Comparison of ENCODE assay signal across 9 cellular contexts in the genomic region with DNA sequence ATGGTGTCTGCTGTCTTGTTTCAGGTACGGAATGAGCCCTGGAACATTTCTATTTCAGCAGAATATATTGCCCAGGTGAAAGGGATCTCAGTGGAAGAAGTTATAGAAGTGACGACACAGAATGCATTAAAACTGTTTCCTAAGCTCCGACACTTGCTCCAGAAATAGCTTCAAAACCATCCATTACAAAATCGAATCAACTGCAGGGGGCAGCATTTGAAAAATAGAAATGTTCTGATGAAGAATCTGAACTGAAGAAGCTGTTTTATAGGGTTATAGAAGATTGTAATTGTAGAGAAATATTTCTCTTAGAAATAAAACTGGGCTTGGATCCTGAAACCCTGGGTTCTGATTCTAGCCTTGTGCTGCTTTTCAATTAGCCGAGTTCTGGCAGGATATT. TPM values are rescaled to one million over a fixed set of nuclear protein-coding genes. Genes with fewer than 3 reads are reported as not detected.
DNase-seq lines count a peak whose midpoint lies in the region; ATAC-seq, FAIRE-seq and TF ChIP-seq lines count a peak whose summit lies in the region.
"Had no signal": no experiment of that assay in that cellular context is flagged by ENCODE, and none has a peak within 500 bp of the region (broad histone marks: within the 10 kb centered on the region; RNA-seq: fewer than 3 reads in every experiment).

No MANE protein-coding gene starts in this region.

- in situ Hi-C loops in K562 (cut with MboI): no loop called here

- H3K4me1 Mint-ChIP-seq in Calu3 (ENCODE audit: low read depth, unreplicated experiment): peaks cover 9% of the 10 kb centered on the region

- no peak overlapping the region for H3K4me2 ChIP-seq in K562 (ENCODE audit: insufficient read depth, low read length)

- CTCF ChIA-PET in Calu3 (lab: Charles Lee): interaction anchor here (0.6 to 1.9 kb wide), 12 partner anchors 13 to 180 kb away, joined by 3 to 19 read pairs (median 4); partner anchors contain the start of gene FLVCR1
- CTCF ChIA-PET in K562 (lab: Yijun Ruan, JAX; ENCODE audit: low intra/inter-chr PET ratio): interaction anchor here (1.4 to 1.7 kb wide), 3 partner anchors 100 to 180 kb away, joined by 4 to 15 read pairs (median 9); no protein-coding TSS in a partner anchor

- no peaks in the 10 kb centered on the region for H3K27me3 Mint-ChIP-seq in Calu3 (ENCODE audit: unreplicated experiment)

- peak; percentile 21 to 61; a peak in 3 of 4 replicates for TF ChIP-seq RAD21 in K562 (CRISPR knock-in tag; conservative IDR thresholded peaks at IDR 0.05 in 1 of 2, IDR thresholded peaks at IDR 0.05 in 1 of 2)

- POLR2A ChIA-PET in K562 (lab: Yijun Ruan, JAX): interaction anchor here (0.8 to 1.1 kb wide), 3 partner anchors 10 to 65 kb away, joined by 3 to 7 read pairs (median 3); no protein-coding TSS in a partner anchor

- H3K4me3 ChIP-seq in K562 (no peak overlapping the region), mucosa of descending colon (no peak overlapping the region), spleen (no peak overlapping the region)

- no peak overlapping the region for H3K4me3 Mint-ChIP-seq in Calu3 (ENCODE audit: low read depth, unreplicated experiment)

- no peaks in the 10 kb centered on the region for H3K4me1 ChIP-seq in K562 (replicated peaks in 1 of 2; ENCODE audit: control insufficient read depth in 2 of 2, insufficient read depth in 2 of 2, low read length in 2 of 2)
- H3K4me1 ChIP-seq in mucosa of descending colon (ENCODE audit: low read depth): peaks cover 3% of the 10 kb centered on the region
- peaks cover 0 to 20% (median 11%) of the 10 kb centered on the region in 6 donors for H3K4me1 ChIP-seq in spleen

- WGBS in K562 (ENCODE audit: insufficient coverage, low coverage, missing lambda C conversion rate): 57% methylated on average over 5 of the region's 5 CpGs
- 53 to 73% (median 56%) methylated on average over 5 of the region's 5 CpGs for WGBS in spleen, 5 donors

- TF ChIP-seq POLR2A in K562 (conservative IDR thresholded peaks at IDR 0.05) (no peak), spleen (IDR thresholded peaks at IDR 0.05) (no peak), GM18505 (IDR thresholded peaks at IDR 0.05; ENCODE audit: borderline replicate concordance, extremely low read depth, insufficient read depth, insufficient read length) (no peak)

- TF ChIP-seq CTCF in Calu3 (IDR thresholded peaks at IDR 0.05; ENCODE audit: unreplicated experiment) (peak; percentile 28), K562 (IDR thresholded peaks at IDR 0.05 in 2 of 3, conservative IDR thresholded peaks at IDR 0.05 in 1 of 3; ENCODE audit: insufficient read depth in 2 of 3, low read depth in 1 of 3, low read length in 3 of 3) (peak in 2 of 3 experiments; percentile 39 to 49; a peak in 2 of 6 replicates), mucosa of descending colon (IDR thresholded peaks at IDR 0.05) (no peak), spleen (IDR thresholded peaks at IDR 0.05 in 8 of 11, conservative IDR thresholded peaks at IDR 0.05 in 3 of 11) (peak in 5 of 11 experiments; percentile 17 to 40 (median 27))

- BruUV-seq in Calu3 (replicated peaks; lab: Mats Ljungman, UMichigan): no TSS peak
- BruUV-seq in K562 (replicated peaks; lab: Mats Ljungman, UMichigan): no TSS peak

- H3K36me3 ChIP-seq in K562 (ENCODE audit: control insufficient read depth, insufficient read depth, low read length) (no peaks in the 10 kb centered on the region), mucosa of descending colon (ENCODE audit: low read depth) (no peaks in the 10 kb centered on the region), spleen (peaks cover 0 to 52% (median 8%) of the 10 kb centered on the region in 6 donors)

- H3K79me2 ChIP-seq in K562 (ENCODE audit: control insufficient read depth, insufficient read depth, low read length): no peaks in the 10 kb centered on the region

- H4K20me1 ChIP-seq in K562 (replicated peaks; ENCODE audit: control insufficient read depth, insufficient read depth, low read length): no peaks in the 10 kb centered on the region

- H3K9me3 Mint-ChIP-seq in Calu3 (ENCODE audit: low read depth, unreplicated experiment): no peaks in the 10 kb centered on the region

- no peaks in the 10 kb centered on the region for H3K9me1 ChIP-seq in K562 (ENCODE audit: control insufficient read depth, insufficient read depth, low read length)

- no peak for FAIRE-seq in K562 (lab: Jason Lieb, UNC)

- H2AFZ ChIP-seq in K562 (ENCODE audit: low read depth, low read length): no peak overlapping the region

- no peaks in the 10 kb centered on the region for H3K27me3 ChIP-seq in K562 (ENCODE audit: control insufficient read depth in 2 of 2, insufficient read depth in 2 of 2, low read length in 2 of 2)
- H3K27me3 ChIP-seq in spleen (replicated peaks in 1 of 7): no peaks in the 10 kb centered on the region

- H3K27ac ChIP-seq in K562 (ENCODE audit: extremely low read depth, low read depth, low read length) (no peak overlapping the region), spleen (no peak overlapping the region)

- DNase-seq in Calu3 (peak; percentile 47), HT-29 (ENCODE audit: low spot score) (peak; percentile 57), K562 (ENCODE audit: extremely low read depth in 1 of 4, low spot score in 3 of 4) (peak in 1 of 4 experiments; percentile 28), mucosa of descending colon (peak in 1 of 3 donors; percentile 85), spleen (no peak), amniotic stem cell (lab: John Stamatoyannopoulos, UW) (no peak)
- DNase-seq: cortex of kidney had no signal

- H3K9ac ChIP-seq in K562 (ENCODE audit: insufficient read depth in 1 of 2, low read depth in 2 of 2, low read length in 2 of 2): no peak overlapping the region

- H3K9me3 ChIP-seq in K562 (replicated peaks; ENCODE audit: control insufficient read depth, insufficient read depth, low read depth, low read length) (no peaks in the 10 kb centered on the region), mucosa of descending colon (no peaks in the 10 kb centered on the region), spleen (no peaks in the 10 kb centered on the region)

- intact Hi-C loops in Calu3 (cut with micrococcal nuclease; ENCODE audit: unreplicated experiment): loop anchor here (1.0 to 5.0 kb wide), 4 partner anchors 44 to 197 kb away; partner anchors contain the start of gene FLVCR1
- intact Hi-C loops in K562 (cut with micrococcal nuclease): loop anchor here (2.0 kb wide), 2 partner anchors 100 to 180 kb away; no protein-coding TSS in a partner anchor
- intact Hi-C loops in mucosa of descending colon (cut with DNase I, micrococcal nuclease): loop anchor here in 1 of 2 donors (10.0 kb wide), 1 partner anchor 180 kb away; no protein-coding TSS in a partner anchor
- intact Hi-C loops in spleen (cut with DNase I; ENCODE audit: low total_unique reads): loop anchor here (10.0 kb wide), 1 partner anchor 180 kb away; no protein-coding TSS in a partner anchor

- ATAC-seq in K562: no peak
- peak; percentile 36 for ATAC-seq in mucosa of descending colon
- ATAC-seq in GM18502 (IDR thresholded peaks at IDR 0.05; ENCODE audit: poor library complexity, unreplicated experiment): no peak
- ATAC-seq in GM18505 (IDR thresholded peaks at IDR 0.05; ENCODE audit: unreplicated experiment): no peak

- no peak for TF ChIP-seq EP300 in K562 (IDR thresholded peaks at IDR 0.05; ENCODE audit: low read length)

- no peak overlapping the region for H3K27ac Mint-ChIP-seq in Calu3 (ENCODE audit: unreplicated experiment)

- H3K36me3 Mint-ChIP-seq in Calu3 (ENCODE audit: insufficient read depth, unreplicated experiment): no peaks in the 10 kb centered on the region

RNA-seq across cellular contexts. Expression of gene TATDN3, which starts 23.3 kb away (rescaled TPM):
- total RNA-seq in Calu3 (2022) (9.3 and 10.3 TPM in 2 replicates), K562 (2014; rRNA removed) (18.3 and 19.0 TPM in 2 replicates), K562 (2014; rRNA removed; fragmentation: Illumina TruSeq; extraction: Trizol) (33.3 and 41.3 TPM in 2 replicates), K562 (2015; rRNA removed; fragmentation: Illumina TruSeq; extraction: Trizol) (20.1 and 21.3 TPM in 2 replicates), K562 (2021) (24.5 and 28.2 TPM in 2 replicates), mucosa of descending colon (10 to 100 TPM in 2 of 3 donors, 1 to 10 TPM in 1; 9.2 to 10.8 (median 10.5) TPM), spleen (10 to 100 TPM; 13.5 to 28.3 (median 22.7) TPM)
- 1.4 and 4.1 TPM in 2 replicates for total RNA-seq in HT-29 (2014; rRNA removed; shearing (Covaris generic))
- total RNA-seq in K562 (2011; cell fraction: chromatin; rRNA removed; ENCODE audit: low replicate concordance): 26.3 and 65.1 TPM in 2 replicates
- 14.8 and 16.3 TPM in 2 replicates for total RNA-seq in K562 (2011; cell fraction: nucleolus; rRNA removed)
- 28.2 and 42.8 TPM in 2 replicates for total RNA-seq in K562 (2011; cell fraction: nucleoplasm; rRNA removed)
- polyA plus RNA-seq in K562 (2011; rRNA removed) (35.0 and 46.9 TPM in 2 replicates), K562 (2014; fragmentation: Illumina TruSeq; extraction: Trizol) (22.8 and 26.8 TPM in 2 replicates), K562 (2014; fragmentation: Nextera tagmentation; extraction: Ambion mirVana) (10 to 100 TPM; 68.1 to 79.9 TPM), K562 (2014; rRNA removed) (25.0 and 25.2 TPM in 2 replicates), spleen (10 to 100 TPM; 13.5 to 16.9 (median 15.0) TPM)
- polyA plus RNA-seq in K562 (2011; cell fraction: cytosol; rRNA removed): 9.9 and 17.6 TPM in 2 replicates
- polyA plus RNA-seq in K562 (2011; cell fraction: nucleus; rRNA removed): 11.3 and 14.2 TPM in 2 replicates
- 20.2 and 29.8 TPM in 2 replicates for polyA plus RNA-seq in K562 (2012)
- polyA minus RNA-seq in K562 (2011; rRNA and poly(A)+ RNA removed): 34.8 and 38.7 TPM in 2 replicates
- polyA minus RNA-seq in K562 (2011; cell fraction: cytosol; rRNA and poly(A)+ RNA removed): 7.4 and 12.8 TPM in 2 replicates
- 9.4 and 18.4 TPM in 2 replicates for polyA minus RNA-seq in K562 (2011; cell fraction: nucleus; rRNA and poly(A)+ RNA removed)

RNA-seq across cellular contexts. Expression of gene NSL1, which starts 23.4 kb away (rescaled TPM):
- total RNA-seq in Calu3 (2022) (41.0 and 47.2 TPM in 2 replicates), K562 (2014; rRNA removed) (52.7 and 56.0 TPM in 2 replicates), K562 (2014; rRNA removed; fragmentation: Illumina TruSeq; extraction: Trizol) (54.8 and 58.5 TPM in 2 replicates), K562 (2015; rRNA removed; fragmentation: Illumina TruSeq; extraction: Trizol) (51.9 and 53.5 TPM in 2 replicates), K562 (2021) (59.1 and 65.4 TPM in 2 replicates), mucosa of descending colon (10 to 100 TPM; 20.4 to 25.3 (median 21.5) TPM), spleen (10 to 100 TPM; 30.6 to 92.3 (median 41.8) TPM)
- total RNA-seq in HT-29 (2014; rRNA removed; shearing (Covaris generic)): 19.4 and 28.8 TPM in 2 replicates
- total RNA-seq in K562 (2011; cell fraction: chromatin; rRNA removed; ENCODE audit: low replicate concordance): 68.3 and 152 TPM in 2 replicates
- 51.7 and 54.7 TPM in 2 replicates for total RNA-seq in K562 (2011; cell fraction: nucleolus; rRNA removed)
- 109 and 198 TPM in 2 replicates for total RNA-seq in K562 (2011; cell fraction: nucleoplasm; rRNA removed)
- polyA plus RNA-seq in K562 (2011; rRNA removed) (52.3 and 79.7 TPM in 2 replicates), K562 (2014; fragmentation: Illumina TruSeq; extraction: Trizol) (57.7 and 63.6 TPM in 2 replicates), K562 (2014; fragmentation: Nextera tagmentation; extraction: Ambion mirVana) (100 to 1,000 TPM in 1 of 2 experiments, 10 to 100 TPM in 1; 85.9 to 105 TPM), K562 (2014; rRNA removed) (74.0 and 108 TPM in 2 replicates), spleen (10 to 100 TPM; 16.4 to 33.6 (median 22.1) TPM)
- polyA plus RNA-seq in K562 (2011; cell fraction: cytosol; rRNA removed): 41.6 and 68.1 TPM in 2 replicates
- polyA plus RNA-seq in K562 (2011; cell fraction: nucleus; rRNA removed): 28.7 and 32.7 TPM in 2 replicates
- polyA plus RNA-seq in K562 (2012): 42.5 and 47.5 TPM in 2 replicates
- polyA minus RNA-seq in K562 (2011; rRNA and poly(A)+ RNA removed): 41.2 and 43.1 TPM in 2 replicates
- polyA minus RNA-seq in K562 (2011; cell fraction: cytosol; rRNA and poly(A)+ RNA removed): 23.0 and 28.3 TPM in 2 replicates
- 43.8 and 74.5 TPM in 2 replicates for polyA minus RNA-seq in K562 (2011; cell fraction: nucleus; rRNA and poly(A)+ RNA removed)

RNA-seq across cellular contexts. Expression of gene SPATA45, which starts 32.5 kb away (rescaled TPM):
- total RNA-seq in Calu3 (2022) (0.80 and 1.1 TPM in 2 replicates), K562 (2014; rRNA removed) (not detected in 2 replicates), K562 (2014; rRNA removed; fragmentation: Illumina TruSeq; extraction: Trizol) (not detected in 2 replicates), K562 (2015; rRNA removed; fragmentation: Illumina TruSeq; extraction: Trizol) (not detected in 2 replicates), K562 (2021) (not detected in 2 replicates), mucosa of descending colon (not detected), spleen (under 1 TPM in 1 of 7 donors, not detected in 6; 0.83 TPM)
- not detected in 2 replicates for total RNA-seq in HT-29 (2014; rRNA removed; shearing (Covaris generic))
- total RNA-seq in K562 (2011; cell fraction: chromatin; rRNA removed; ENCODE audit: low replicate concordance): not detected in 2 replicates
- total RNA-seq in K562 (2011; cell fraction: nucleolus; rRNA removed): not detected in 2 replicates
- total RNA-seq in K562 (2011; cell fraction: nucleoplasm; rRNA removed): not detected in 2 replicates
- polyA plus RNA-seq in K562 (2011; rRNA removed) (0.18 TPM in 1 of 2 replicates, not detected in the other), K562 (2014; fragmentation: Illumina TruSeq; extraction: Trizol) (not detected in 2 replicates), K562 (2014; fragmentation: Nextera tagmentation; extraction: Ambion mirVana) (not detected), K562 (2014; rRNA removed) (not detected in 2 replicates), spleen (under 1 TPM in 1 of 3 donors, not detected in 2; 0.38 TPM)
- polyA plus RNA-seq in K562 (2011; cell fraction: cytosol; rRNA removed): not detected in 2 replicates
- polyA plus RNA-seq in K562 (2011; cell fraction: nucleus; rRNA removed): not detected in 2 replicates
- not detected in 2 replicates for polyA plus RNA-seq in K562 (2012)
- polyA minus RNA-seq in K562 (2011; rRNA and poly(A)+ RNA removed): not detected in 2 replicates
- polyA minus RNA-seq in K562 (2011; cell fraction: cytosol; rRNA and poly(A)+ RNA removed): not detected in 2 replicates
- polyA minus RNA-seq in K562 (2011; cell fraction: nucleus; rRNA and poly(A)+ RNA removed): not detected in 2 replicates

RNA-seq across cellular contexts. Expression of gene FLVCR1, which starts 43.1 kb away (rescaled TPM):
- total RNA-seq in Calu3 (2022) (26.0 and 27.2 TPM in 2 replicates), K562 (2014; rRNA removed) (7.0 and 9.7 TPM in 2 replicates), K562 (2014; rRNA removed; fragmentation: Illumina TruSeq; extraction: Trizol) (17.2 and 19.7 TPM in 2 replicates), K562 (2015; rRNA removed; fragmentation: Illumina TruSeq; extraction: Trizol) (12.7 and 15.0 TPM in 2 replicates), K562 (2021) (12.7 and 13.4 TPM in 2 replicates), mucosa of descending colon (10 to 100 TPM in 2 of 3 donors, 1 to 10 TPM in 1; 9.7 to 12.1 (median 10.1) TPM), spleen (10 to 100 TPM in 1 of 7 donors, 1 to 10 TPM in 6; 7.3 to 10.7 (median 9.0) TPM)
- 11.7 and 13.6 TPM in 2 replicates for total RNA-seq in HT-29 (2014; rRNA removed; shearing (Covaris generic))
- 53.8 and 102 TPM in 2 replicates for total RNA-seq in K562 (2011; cell fraction: chromatin; rRNA removed; ENCODE audit: low replicate concordance)
- total RNA-seq in K562 (2011; cell fraction: nucleolus; rRNA removed): 36.5 and 42.2 TPM in 2 replicates
- total RNA-seq in K562 (2011; cell fraction: nucleoplasm; rRNA removed): 67.6 and 88.9 TPM in 2 replicates
- polyA plus RNA-seq in K562 (2011; rRNA removed) (18.0 and 19.0 TPM in 2 replicates), K562 (2014; fragmentation: Illumina TruSeq; extraction: Trizol) (11.8 and 12.5 TPM in 2 replicates), K562 (2014; fragmentation: Nextera tagmentation; extraction: Ambion mirVana) (1 to 10 TPM; 5.2 to 5.6 TPM), K562 (2014; rRNA removed) (7.4 and 9.0 TPM in 2 replicates), spleen (1 to 10 TPM; 3.6 to 4.8 (median 4.0) TPM)
- polyA plus RNA-seq in K562 (2011; cell fraction: cytosol; rRNA removed): 9.4 and 11.4 TPM in 2 replicates
- 15.3 and 19.2 TPM in 2 replicates for polyA plus RNA-seq in K562 (2011; cell fraction: nucleus; rRNA removed)
- 8.7 and 11.3 TPM in 2 replicates for polyA plus RNA-seq in K562 (2012)
- 28.3 and 31.1 TPM in 2 replicates for polyA minus RNA-seq in K562 (2011; rRNA and poly(A)+ RNA removed)
- 13.3 and 22.4 TPM in 2 replicates for polyA minus RNA-seq in K562 (2011; cell fraction: cytosol; rRNA and poly(A)+ RNA removed)
- 15.1 and 23.2 TPM in 2 replicates for polyA minus RNA-seq in K562 (2011; cell fraction: nucleus; rRNA and poly(A)+ RNA removed)

Comparison
In these comparisons a context has a peak if more than half of its experiments do, and no peak if none do; other contexts are left out.
1. DNase-seq: peak in Calu3 (single experiment) and HT-29 (single experiment); none in spleen (single experiment) and amniotic stem cell (single experiment).